Comparison of ENCODE assay signal across 8 cellular contexts in the genomic region with DNA sequence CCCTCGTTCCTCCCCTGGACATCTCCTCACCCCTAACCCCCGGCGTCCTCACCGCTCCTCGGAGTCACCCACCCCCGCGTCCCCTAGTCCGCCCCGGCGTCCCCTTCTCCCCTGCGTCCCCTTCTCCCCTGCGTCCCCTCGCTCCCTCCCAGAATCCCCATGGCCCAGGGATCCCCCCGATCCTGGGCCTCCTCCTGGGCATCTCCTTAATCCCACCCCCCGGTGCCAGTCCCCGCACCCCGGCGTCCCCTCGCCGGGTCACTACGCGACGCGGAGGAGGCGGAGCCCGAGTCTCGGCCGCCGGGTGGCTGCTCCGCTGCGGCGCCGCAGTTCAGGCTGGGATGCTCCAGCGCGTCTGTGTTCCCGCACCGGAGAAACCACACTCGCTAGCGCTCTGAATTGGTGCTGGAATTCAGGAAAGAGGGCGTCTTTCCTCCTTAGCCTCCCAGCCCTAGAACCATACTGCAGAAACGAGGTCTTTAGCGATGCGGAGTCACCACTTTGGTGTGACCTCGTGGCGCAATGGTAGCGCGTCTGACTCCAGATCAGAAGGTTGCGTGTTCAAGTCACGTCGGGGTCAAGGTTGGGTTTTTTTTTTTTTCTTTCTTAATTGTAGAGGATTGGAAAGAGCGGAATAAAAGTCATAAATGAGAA. TPM values are rescaled to one million over a fixed set of nuclear protein-coding genes. Genes with fewer than 3 reads are reported as not detected.
DNase-seq lines count a peak whose midpoint lies in the region; ATAC-seq, FAIRE-seq and TF ChIP-seq lines count a peak whose summit lies in the region.

No MANE protein-coding gene starts in this region.

- WGBS in thymus = 1% methylated on average over 51 of the region's 51 CpGs

- no peaks in the 10 kb centered on the region for H3K9me3 Mint-ChIP-seq in osteocyte (ENCODE audit: unreplicated experiment)

- no peak for TF ChIP-seq CTCF in SU-DHL-6 (IDR thresholded peaks at IDR 0.05; ENCODE audit: insufficient read depth, low read length, poor library complexity, severe bottlenecking)
- TF ChIP-seq CTCF in osteocyte (IDR thresholded peaks at IDR 0.05) = peak; percentile 8

- intact Hi-C loops in Right ventricle myocardium superior (cut with DNase I) = no loop called here

- H4K20me1 ChIP-seq in SU-DHL-6 (ENCODE audit: low read depth, low read length) = no peaks in the 10 kb centered on the region

- no peaks in the 10 kb centered on the region for H3K9me3 ChIP-seq in SU-DHL-6 (ENCODE audit: insufficient read depth, low read length)
- no peaks in the 10 kb centered on the region for H3K9me3 ChIP-seq in thymus (ENCODE audit: control insufficient read depth)

- H3K27me3 ChIP-seq in SU-DHL-6 (ENCODE audit: low read length) (no peaks in the 10 kb centered on the region), thymus (ENCODE audit: control insufficient read depth, insufficient read depth) (peaks cover 25% of the 10 kb centered on the region)

- H3K4me2 ChIP-seq in SU-DHL-6 (ENCODE audit: low read depth, low read length, poor library complexity, severe bottlenecking) = peak overlapping the region; percentile 73

- H3K4me3 ChIP-seq in SU-DHL-6 (ENCODE audit: insufficient read depth, low read length, poor library complexity, severe bottlenecking) (peak overlapping the region; percentile 79), thymus (ENCODE audit: low read length) (peak overlapping the region; percentile 68)

- FAIRE-seq in H54 (lab: Jason Lieb, UNC) = no peak

- peak overlapping the region; percentile 50 for H3K9ac ChIP-seq in SU-DHL-6 (ENCODE audit: low read length)

- H3K27ac ChIP-seq in SU-DHL-6 (ENCODE audit: low read depth, low read length) (no peak overlapping the region), thymus (ENCODE audit: low read depth) (peak overlapping the region; percentile 65)

- no peaks in the 10 kb centered on the region for H3K9me2 ChIP-seq in SU-DHL-6 (replicated peaks; ENCODE audit: insufficient read depth, low read length)

- H3K79me2 ChIP-seq in SU-DHL-6 (ENCODE audit: insufficient read depth, low read length) = no peaks in the 10 kb centered on the region

- peaks cover 7% of the 10 kb centered on the region; the same call in 1 of the 2 replicates for H3F3A ChIP-seq in SU-DHL-6 (ENCODE audit: insufficient read depth)

- ATAC-seq in Right ventricle myocardium superior (ENCODE audit: poor library complexity) = peak; percentile 93

- peaks cover 3% of the 10 kb centered on the region for H3K4me1 ChIP-seq in thymus (ENCODE audit: control insufficient read depth, insufficient read depth, low read length)

- DNase-seq in DMS79 (lab: John Stamatoyannopoulos, UW) = peak; percentile 24
- DNase-seq in H54 (ENCODE audit: insufficient read length, low spot score) = peak; percentile 93
- peak; percentile 48 for DNase-seq in MV-4-11 (lab: John Stamatoyannopoulos, UW)
- DNase-seq in activated naive CD8-positive, alpha-beta T cell treated with anti-CD3 and anti-CD28 coated beads, Interleukin-2, amount 50 U/mL, for 16 hours (ENCODE audit: low read depth, low spot score) = peak; percentile 58
- DNase-seq in Right ventricle myocardium superior = peak; percentile 89
- peak; percentile 95 for DNase-seq in osteocyte (ENCODE audit: extremely low spot score, unreplicated experiment)

- H3K4me1 Mint-ChIP-seq in osteocyte (ENCODE audit: unreplicated experiment) = peaks cover 7% of the 10 kb centered on the region

- peak overlapping the region; percentile 89 for H3K4me3 Mint-ChIP-seq in osteocyte (ENCODE audit: unreplicated experiment)

- H3K27ac Mint-ChIP-seq in osteocyte (ENCODE audit: unreplicated experiment) = peak overlapping the region; percentile 84

- H2AFZ ChIP-seq in SU-DHL-6 (ENCODE audit: low read depth, low read length, severe bottlenecking) = peak overlapping the region; percentile 95

- no peaks in the 10 kb centered on the region for H3K36me3 ChIP-seq in SU-DHL-6 (ENCODE audit: low read length)
- H3K36me3 ChIP-seq in thymus (ENCODE audit: control insufficient read depth, insufficient read depth) = no peaks in the 10 kb centered on the region

- peak; percentile 52 for TF ChIP-seq POLR2A in H54 (IDR thresholded peaks at IDR 0.05; ENCODE audit: low read depth, low read length)

- H3K36me3 Mint-ChIP-seq in osteocyte (ENCODE audit: unreplicated experiment) = no peaks in the 10 kb centered on the region

- peaks cover 3% of the 10 kb centered on the region for H3K27me3 Mint-ChIP-seq in osteocyte (ENCODE audit: unreplicated experiment)

RNA-seq across cellular contexts. Expression of gene SLC47A1, which starts 25.9 kb away (rescaled TPM):
- 3.7 TPM for total RNA-seq in Right ventricle myocardium superior
- 2.4 and 2.7 TPM in 2 replicates for total RNA-seq in osteocyte
- polyA plus RNA-seq in thymus = 1.4 TPM

Comparison
In these comparisons a context has a peak if more than half of its experiments do, and no peak if none do; other contexts are left out.
1. DNase-seq: peak in every context shown above with its lines; median percentile 95 in osteocyte; 93 in H54; 89 in Right ventricle myocardium superior; 58 in activated naive CD8-positive, alpha-beta T cell treated with anti-CD3 and anti-CD28 coated beads, Interleukin-2, amount 50 U/mL, for 16 hours; 48 in MV-4-11; 24 in DMS79.